1 cellular context compared by ENCODE assay signal in genomic region chr1:11873954-11874562, GRCh38.
TF ChIP-seq lines count a peak whose summit lies in the region.

No MANE protein-coding gene starts in this region.

TF ChIP-seq in WTC11, 78 proteins besides CTCF, POLR2A, EP300 and RAD21:
- TF ChIP-seq AFF4 (CRISPR knock-in tag; IDR thresholded peaks at IDR 0.05; ENCODE audit: borderline replicate concordance) (no peak), FOXP1 (CRISPR knock-in tag; IDR thresholded peaks at IDR 0.05; ENCODE audit: borderline replicate concordance) (no peak), TP53 (CRISPR knock-in tag; IDR thresholded peaks at IDR 0.05) (no peak), IRF1 (CRISPR knock-in tag; IDR thresholded peaks at IDR 0.05) (no peak), GTF2I (CRISPR knock-in tag; conservative IDR thresholded peaks at IDR 0.05) (no peak), KAT7 (CRISPR knock-in tag; IDR thresholded peaks at IDR 0.05; ENCODE audit: borderline replicate concordance) (no peak), OVOL2 (CRISPR knock-in tag; IDR thresholded peaks at IDR 0.05; ENCODE audit: borderline replicate concordance) (no peak), ATF1 (CRISPR knock-in tag; IDR thresholded peaks at IDR 0.05) (no peak), ZMAT4 (CRISPR knock-in tag; IDR thresholded peaks at IDR 0.05) (no peak)
